8 cellular contexts compared by ENCODE assay signal in genomic region chr6:108562503-108562993, GRCh38. TPM values are rescaled to one million over a fixed set of nuclear protein-coding genes. Genes with fewer than 3 reads are reported as not detected.
DNase-seq lines count a peak whose midpoint lies in the region; ATAC-seq, FAIRE-seq and TF ChIP-seq lines count a peak whose summit lies in the region.

No MANE protein-coding gene starts in this region.

- H3K4me1 ChIP-seq in astrocyte (ENCODE audit: insufficient read depth, low read length): peaks cover 37% of the 10 kb centered on the region

- peaks cover 55% of the 10 kb centered on the region for H3K79me2 ChIP-seq in astrocyte (ENCODE audit: insufficient read depth, low read length)

- H3K9me3 ChIP-seq in astrocyte (ENCODE audit: insufficient read depth, low read depth, low read length): no peaks in the 10 kb centered on the region

- peak overlapping the region; percentile 68 for H3K27ac Mint-ChIP-seq in activated naive CD4-positive, alpha-beta T cell treated with anti-CD3 and anti-CD28 coated beads, Interleukin-2, amount 50 U/mL, for 24 hours
- H3K27ac Mint-ChIP-seq in astrocyte (ENCODE audit: unreplicated experiment): peak overlapping the region; percentile 99

- DNase-seq in activated naive CD4-positive, alpha-beta T cell (lab: John Stamatoyannopoulos, UW): no peak
- peak; percentile 21 for DNase-seq in NCI-H748 treated with DMSO at 0.1 percent for 48 hours (lab: John Stamatoyannopoulos, UW)
- peak; percentile 68 for DNase-seq in astrocyte (ENCODE audit: low read depth)
- DNase-seq in hippocampal formation (lab: John Stamatoyannopoulos, UW): peak; percentile 16 to 29
- DNase-seq in posterior cingulate gyrus: peak in 6 of 10 donors; percentile 14 to 88 (median 41)
- DNase-seq in stimulated activated CD4-positive, alpha-beta T cell treated with anti-CD3 and anti-CD28 coated beads, Interleukin-1b, Interleukin-23, amount 100 ng/mL, for 48 hours: no peak

- H2AFZ ChIP-seq in astrocyte (ENCODE audit: low read depth, low read length): no peak overlapping the region

- H3K27me3 ChIP-seq in astrocyte (ENCODE audit: insufficient read depth, low read length): no peaks in the 10 kb centered on the region

- TF ChIP-seq CTCF in astrocyte (IDR thresholded peaks at IDR 0.05; ENCODE audit: insufficient read depth, low read depth, low read length): no peak

- no peaks in the 10 kb centered on the region for H3K36me3 ChIP-seq in astrocyte (ENCODE audit: insufficient read depth, low read length)

- peak overlapping the region; percentile 95 for H3K4me3 ChIP-seq in astrocyte (ENCODE audit: insufficient read depth, low read depth, low read length)

- H3K9me3 Mint-ChIP-seq in activated naive CD4-positive, alpha-beta T cell treated with anti-CD3 and anti-CD28 coated beads, Interleukin-2, amount 50 U/mL, for 24 hours: no peaks in the 10 kb centered on the region
- no peaks in the 10 kb centered on the region for H3K9me3 Mint-ChIP-seq in astrocyte (ENCODE audit: unreplicated experiment)

- intact Hi-C loops in posterior cingulate gyrus (cut with DNase I): loop anchor here (10.0 kb wide), 1 partner anchor 92 kb away; no protein-coding TSS in a partner anchor

- H3K27me3 Mint-ChIP-seq in activated naive CD4-positive, alpha-beta T cell treated with anti-CD3 and anti-CD28 coated beads, Interleukin-2, amount 50 U/mL, for 24 hours: no peaks in the 10 kb centered on the region
- H3K27me3 Mint-ChIP-seq in astrocyte (ENCODE audit: low read depth, unreplicated experiment): no peaks in the 10 kb centered on the region

- H3K4me3 Mint-ChIP-seq in activated naive CD4-positive, alpha-beta T cell treated with anti-CD3 and anti-CD28 coated beads, Interleukin-2, amount 50 U/mL, for 24 hours: peak overlapping the region; percentile 78
- peak overlapping the region; percentile 99 for H3K4me3 Mint-ChIP-seq in astrocyte (ENCODE audit: unreplicated experiment)

- H3K4me1 Mint-ChIP-seq in activated naive CD4-positive, alpha-beta T cell treated with anti-CD3 and anti-CD28 coated beads, Interleukin-2, amount 50 U/mL, for 24 hours: peaks cover 54% of the 10 kb centered on the region
- peaks cover 27% of the 10 kb centered on the region for H3K4me1 Mint-ChIP-seq in astrocyte (ENCODE audit: low read depth, unreplicated experiment)

- peaks cover 6% of the 10 kb centered on the region for H3K36me3 Mint-ChIP-seq in activated naive CD4-positive, alpha-beta T cell treated with anti-CD3 and anti-CD28 coated beads, Interleukin-2, amount 50 U/mL, for 24 hours
- H3K36me3 Mint-ChIP-seq in astrocyte (ENCODE audit: low read depth, unreplicated experiment): peaks cover 8% of the 10 kb centered on the region

- no peak for FAIRE-seq in astrocyte (lab: Jason Lieb, UNC)

- no peak for ATAC-seq in activated CD4-positive, CD25-positive, alpha-beta regulatory T cell treated with anti-CD3 and anti-CD28 coated beads, Interleukin-2, amount 50 U/mL, for 24 hours

- H4K20me1 ChIP-seq in astrocyte (ENCODE audit: insufficient read depth, low read length): peaks cover 32% of the 10 kb centered on the region

- H3K4me2 ChIP-seq in astrocyte (ENCODE audit: low read length): peak overlapping the region; percentile 99

- H3K9ac ChIP-seq in astrocyte (ENCODE audit: low read length): peak overlapping the region; percentile 89

- H3K27ac ChIP-seq in astrocyte (ENCODE audit: low read depth, low read length): peak overlapping the region; percentile 77

RNA-seq across cellular contexts. Expression of gene FOXO3, which starts 1.8 kb away (rescaled TPM):
- 35.0 and 37.3 TPM in 2 replicates for total RNA-seq in astrocyte

Comparison
In these comparisons a context has a peak if more than half of its experiments do, and no peak if none do; other contexts are left out.
1. DNase-seq: peak in NCI-H748 treated with DMSO at 0.1 percent for 48 hours (single experiment), astrocyte (single experiment), hippocampal formation (2 of 2) and posterior cingulate gyrus (6 of 10); none in activated naive CD4-positive, alpha-beta T cell (0 of 4) and stimulated activated CD4-positive, alpha-beta T cell treated with anti-CD3 and anti-CD28 coated beads, Interleukin-1b, Interleukin-23, amount 100 ng/mL, for 48 hours (single experiment).